ENCODE assay signal across 8 cellular contexts in genomic region chr4:2261110-2261852, GRCh38. TPM values are rescaled to one million over a fixed set of nuclear protein-coding genes. Genes with fewer than 3 reads are reported as not detected.
DNase-seq lines count a peak whose midpoint lies in the region; ATAC-seq, FAIRE-seq and TF ChIP-seq lines count a peak whose summit lies in the region.

No MANE protein-coding gene starts in this region.

- peak overlapping the region; percentile 87 for H3K4me2 ChIP-seq in HepG2 (ENCODE audit: low read depth, low read length)

- no peak for FAIRE-seq in HepG2 (lab: Jason Lieb, UNC)

- no peaks in the 10 kb centered on the region for H4K20me1 ChIP-seq in HepG2 (ENCODE audit: insufficient read depth, low read length)

- H3K9ac ChIP-seq in colonic mucosa (ENCODE audit: low read depth in 2 of 2, low read length in 2 of 2) (peak overlapping the region; percentile 77 to 83), HepG2 (ENCODE audit: insufficient read depth, low read depth, low read length) (peak overlapping the region; percentile 86)

- intact Hi-C loops in colonic mucosa (cut with DNase I), result no loop called here
- intact Hi-C loops in HepG2 (cut with micrococcal nuclease; ENCODE audit: unreplicated experiment), result no loop called here

- POLR2A ChIA-PET in HepG2 (lab: Yijun Ruan, JAX), result interaction anchor here (1.0 to 1.3 kb wide), 2 partner anchors 19 kb away, joined by 3 to 11 read pairs; partner anchors contain the start of genes HAUS3 and POLN

- peaks cover 9% of the 10 kb centered on the region for H3K79me2 ChIP-seq in HepG2 (ENCODE audit: insufficient read depth, low read length)

- in situ Hi-C loops in HepG2 (cut with HindIII; ENCODE audit: extremely low pct_ligation_motif_present, low pct_unique_long_range_greater_than_20kb), result no loop called here

- CTCF ChIA-PET in HepG2 (lab: Yijun Ruan, JAX; ENCODE audit: low intra/inter-chr PET ratio, low total read pairs), result no interaction called here

- 0% methylated on average over 1 of the region's 91 CpGs for WGBS in HepG2 (ENCODE audit: low lambda C conversion rate)

- H3K27ac ChIP-seq in colonic mucosa (peak overlapping the region; percentile 77), HepG2 (ENCODE audit: extremely low read length, insufficient read depth, low read length) (peak overlapping the region; percentile 66)

- H3K36me3 ChIP-seq in colonic mucosa (no peaks in the 10 kb centered on the region), HepG2 (replicated peaks in 1 of 2; ENCODE audit: control insufficient read depth in 1 of 2, insufficient read depth in 2 of 2, low read length in 2 of 2) (0 out of 5 replicates have a peak, but pooled peaks cover 1 to 6% of the 10 kb centered on the region in 2 experiments)

- BruUV-seq in HepG2 (replicated peaks; lab: Mats Ljungman, UMichigan), result no TSS peak

- TF ChIP-seq CTCF in WI38 (IDR thresholded peaks at IDR 0.05; ENCODE audit: low read depth, low read length), result no peak
- no peak for TF ChIP-seq CTCF in colonic mucosa (IDR thresholded peaks at IDR 0.05)
- 0 out of 2 replicates have a peak, but pooled peaks have one; percentile 10 for TF ChIP-seq CTCF in HepG2 (CRISPR knock-in tag; IDR thresholded peaks at IDR 0.05)

- H3K27me3 ChIP-seq in colonic mucosa (no peaks in the 10 kb centered on the region), HepG2 (ENCODE audit: control insufficient read depth in 1 of 2, insufficient read depth in 2 of 2, low read length in 2 of 2) (peaks cover 11 to 19% of the 10 kb centered on the region in 2 experiments; a peak in 3 of 5 replicates)

- no peak for TF ChIP-seq POLR2A in HepG2 (IDR thresholded peaks at IDR 0.05; ENCODE audit: insufficient read depth in 1 of 2, low read depth in 2 of 2, low read length in 2 of 2)

- H3K9me3 ChIP-seq in colonic mucosa, result no peaks in the 10 kb centered on the region
- no peaks in the 10 kb centered on the region for H3K9me3 ChIP-seq in HepG2 (ENCODE audit: low read length)

- TF ChIP-seq EP300 in HepG2 (IDR thresholded peaks at IDR 0.05; ENCODE audit: low read depth in 2 of 2, low read length in 2 of 2) (no peak), HepG2 (CRISPR knock-in tag; IDR thresholded peaks at IDR 0.05; ENCODE audit: borderline replicate concordance) (no peak)

- H2AFZ ChIP-seq in HepG2 (ENCODE audit: low read length), result no peak overlapping the region

- peak; percentile 29 for ATAC-seq in HG03354 (IDR thresholded peaks at IDR 0.05; ENCODE audit: poor library complexity, severe bottlenecking, unreplicated experiment)
- ATAC-seq in HepG2, result no peak
- ATAC-seq in GM21825 (IDR thresholded peaks at IDR 0.05; ENCODE audit: unreplicated experiment), result no peak

- TF ChIP-seq RAD21 in HepG2 (CRISPR knock-in tag; IDR thresholded peaks at IDR 0.05), result no peak

- H3K4me1 ChIP-seq in colonic mucosa, result peaks cover 10% of the 10 kb centered on the region
- peaks cover 31% of the 10 kb centered on the region for H3K4me1 ChIP-seq in HepG2 (ENCODE audit: insufficient read depth, low read length)

- H3K4me3 ChIP-seq in WI38 (ENCODE audit: low read depth, low read length), result peak overlapping the region; percentile 84
- H3K4me3 ChIP-seq in colonic mucosa, result peak overlapping the region; percentile 100
- peak overlapping the region; percentile 67 to 85 (median 83) for H3K4me3 ChIP-seq in HepG2 (replicated peaks in 1 of 3; ENCODE audit: insufficient read depth in 1 of 3, low read depth in 2 of 3, low read length in 3 of 3)

- DNase-seq in NCI-H2081 (lab: John Stamatoyannopoulos, UW) (peak; percentile 38 to 49), NCI-H2081 treated with DMSO at 0.1 percent for 48 hours (lab: John Stamatoyannopoulos, UW) (no peak), colonic mucosa (peak; percentile 62), HepG2 (ENCODE audit: low spot score) (no peak)
- DNase-seq in stimulated activated CD4-positive, alpha-beta T cell treated with anti-CD3 and anti-CD28 coated beads, TNF-alpha, amount 100 ng/mL, for 48 hours (ENCODE audit: low read depth in 3 of 3), result peak; percentile 14 to 55 (median 17)

TF ChIP-seq in HepG2, 621 proteins besides CTCF, POLR2A, EP300 and RAD21 (continues in another document):
- no peak for TF ChIP-seq ZNF672 (CRISPR knock-in tag; IDR thresholded peaks at IDR 0.05)
- 0 out of 2 replicates have a peak, but pooled peaks have one; percentile 30 for TF ChIP-seq MXD4 (CRISPR knock-in tag; IDR thresholded peaks at IDR 0.05)
- peak; percentile 77 for TF ChIP-seq SAP130 (CRISPR knock-in tag; IDR thresholded peaks at IDR 0.05; ENCODE audit: low read depth)

RNA-seq across cellular contexts. Expression of gene MXD4, which starts 0.6 kb away (rescaled TPM):
- total RNA-seq in colonic mucosa (10 to 100 TPM; 36.7 to 43.3 TPM), HepG2 (2016; rRNA removed; fragmentation: Illumina TruSeq; extraction: Trizol) (19.6 and 31.3 TPM in 2 replicates)
- total RNA-seq in HepG2 (2016; cell fraction: cytosol; rRNA removed; fragmentation: Illumina TruSeq; extraction: Trizol; ENCODE audit: low read depth), result 36.9 and 47.9 TPM in 2 replicates
- total RNA-seq in HepG2 (2016; cell fraction: insoluble cytoplasmic fraction; rRNA removed; fragmentation: Illumina TruSeq; extraction: Trizol), result 17.4 and 29.0 TPM in 2 replicates
- total RNA-seq in HepG2 (2016; cell fraction: membrane; rRNA removed; fragmentation: Illumina TruSeq; extraction: Trizol), result 44.7 and 51.6 TPM in 2 replicates
- total RNA-seq in HepG2 (2016; cell fraction: nucleus; rRNA removed; fragmentation: Illumina TruSeq; extraction: Trizol), result 17.8 and 19.3 TPM in 2 replicates
- polyA plus RNA-seq in HepG2 (2011; rRNA removed), result 29.0 and 35.5 TPM in 2 replicates
- 18.8 and 32.8 TPM in 2 replicates for polyA plus RNA-seq in HepG2 (2011; cell fraction: cytosol; rRNA removed)
- polyA plus RNA-seq in HepG2 (2011; cell fraction: nucleus; rRNA removed), result 55.8 and 75.6 TPM in 2 replicates
- polyA plus RNA-seq in HepG2 (2012), result 13.3 and 19.0 TPM in 2 replicates
- 75.4 and 78.8 TPM in 2 replicates for polyA plus RNA-seq in HepG2 (2016; cell fraction: cytosol; fragmentation: Illumina TruSeq; extraction: Trizol; ENCODE audit: low read depth)
- polyA plus RNA-seq in HepG2 (2016; cell fraction: insoluble cytoplasmic fraction; fragmentation: Illumina TruSeq; extraction: Trizol; ENCODE audit: low read depth), result 24.7 and 25.4 TPM in 2 replicates
- 58.0 and 61.9 TPM in 2 replicates for polyA plus RNA-seq in HepG2 (2016; cell fraction: membrane; fragmentation: Illumina TruSeq; extraction: Trizol; ENCODE audit: low read depth)
- 40.4 and 42.9 TPM in 2 replicates for polyA plus RNA-seq in HepG2 (2016; cell fraction: nucleus; fragmentation: Illumina TruSeq; extraction: Trizol; ENCODE audit: insufficient read depth, low read depth)
- polyA minus RNA-seq in HepG2 (2011; rRNA and poly(A)+ RNA removed; ENCODE audit: low replicate concordance), result 56.0 and 71.8 TPM in 2 replicates
- polyA minus RNA-seq in HepG2 (2011; cell fraction: cytosol; rRNA and poly(A)+ RNA removed), result 16.4 and 18.3 TPM in 2 replicates
- polyA minus RNA-seq in HepG2 (2011; cell fraction: nucleus; rRNA and poly(A)+ RNA removed), result 38.0 and 41.2 TPM in 2 replicates

RNA-seq across cellular contexts. Expression of gene HAUS3, which starts 19.4 kb away (rescaled TPM):
- total RNA-seq in colonic mucosa (10 to 100 TPM in 1 of 2 donors, 1 to 10 TPM in 1; 9.1 to 13.0 TPM), HepG2 (2016; rRNA removed; fragmentation: Illumina TruSeq; extraction: Trizol) (12.6 and 16.3 TPM in 2 replicates)
- total RNA-seq in HepG2 (2016; cell fraction: cytosol; rRNA removed; fragmentation: Illumina TruSeq; extraction: Trizol; ENCODE audit: low read depth), result 0.71 TPM in 2 replicates
- total RNA-seq in HepG2 (2016; cell fraction: insoluble cytoplasmic fraction; rRNA removed; fragmentation: Illumina TruSeq; extraction: Trizol), result 12.9 and 15.5 TPM in 2 replicates
- 3.8 and 4.0 TPM in 2 replicates for total RNA-seq in HepG2 (2016; cell fraction: membrane; rRNA removed; fragmentation: Illumina TruSeq; extraction: Trizol)
- 10.8 and 13.7 TPM in 2 replicates for total RNA-seq in HepG2 (2016; cell fraction: nucleus; rRNA removed; fragmentation: Illumina TruSeq; extraction: Trizol)
- polyA plus RNA-seq in HepG2 (2011; rRNA removed), result 3.3 and 3.9 TPM in 2 replicates
- 1.8 and 1.9 TPM in 2 replicates for polyA plus RNA-seq in HepG2 (2011; cell fraction: cytosol; rRNA removed)
- polyA plus RNA-seq in HepG2 (2011; cell fraction: nucleus; rRNA removed), result 4.8 and 5.1 TPM in 2 replicates
- polyA plus RNA-seq in HepG2 (2012), result 5.4 and 6.4 TPM in 2 replicates
- polyA plus RNA-seq in HepG2 (2016; cell fraction: cytosol; fragmentation: Illumina TruSeq; extraction: Trizol; ENCODE audit: low read depth), result 0.45 and 0.70 TPM in 2 replicates
- 12.2 and 12.5 TPM in 2 replicates for polyA plus RNA-seq in HepG2 (2016; cell fraction: insoluble cytoplasmic fraction; fragmentation: Illumina TruSeq; extraction: Trizol; ENCODE audit: low read depth)
- polyA plus RNA-seq in HepG2 (2016; cell fraction: membrane; fragmentation: Illumina TruSeq; extraction: Trizol; ENCODE audit: low read depth), result 1.8 TPM in 2 replicates
- polyA plus RNA-seq in HepG2 (2016; cell fraction: nucleus; fragmentation: Illumina TruSeq; extraction: Trizol; ENCODE audit: insufficient read depth, low read depth), result 26.7 and 27.4 TPM in 2 replicates
- 1.8 and 2.1 TPM in 2 replicates for polyA minus RNA-seq in HepG2 (2011; rRNA and poly(A)+ RNA removed; ENCODE audit: low replicate concordance)
- 2.2 and 3.3 TPM in 2 replicates for polyA minus RNA-seq in HepG2 (2011; cell fraction: cytosol; rRNA and poly(A)+ RNA removed)
- polyA minus RNA-seq in HepG2 (2011; cell fraction: nucleus; rRNA and poly(A)+ RNA removed), result 5.8 and 6.0 TPM in 2 replicates

RNA-seq across cellular contexts. Expression of gene POLN, which starts 19.4 kb away (rescaled TPM):
- total RNA-seq in colonic mucosa, result 1 to 10 TPM; 1.6 to 2.8 TPM
- total RNA-seq in HepG2 (2016; rRNA removed; fragmentation: Illumina TruSeq; extraction: Trizol), result 0.60 and 0.93 TPM in 2 replicates
- 2.3 and 2.5 TPM in 2 replicates for total RNA-seq in HepG2 (2016; cell fraction: cytosol; rRNA removed; fragmentation: Illumina TruSeq; extraction: Trizol; ENCODE audit: low read depth)
- total RNA-seq in HepG2 (2016; cell fraction: insoluble cytoplasmic fraction; rRNA removed; fragmentation: Illumina TruSeq; extraction: Trizol), result 0.68 and 1.1 TPM in 2 replicates
- total RNA-seq in HepG2 (2016; cell fraction: membrane; rRNA removed; fragmentation: Illumina TruSeq; extraction: Trizol), result 1.6 and 1.9 TPM in 2 replicates
- total RNA-seq in HepG2 (2016; cell fraction: nucleus; rRNA removed; fragmentation: Illumina TruSeq; extraction: Trizol), result 1.1 and 1.5 TPM in 2 replicates
- 1.2 and 1.5 TPM in 2 replicates for polyA plus RNA-seq in HepG2 (2011; rRNA removed)
- polyA plus RNA-seq in HepG2 (2011; cell fraction: cytosol; rRNA removed), result 0.81 and 3.7 TPM in 2 replicates
- 2.7 and 3.7 TPM in 2 replicates for polyA plus RNA-seq in HepG2 (2011; cell fraction: nucleus; rRNA removed)
- polyA plus RNA-seq in HepG2 (2012), result 0.39 and 0.48 TPM in 2 replicates
- polyA plus RNA-seq in HepG2 (2016; cell fraction: cytosol; fragmentation: Illumina TruSeq; extraction: Trizol; ENCODE audit: low read depth), result 1.0 and 1.4 TPM in 2 replicates
- polyA plus RNA-seq in HepG2 (2016; cell fraction: insoluble cytoplasmic fraction; fragmentation: Illumina TruSeq; extraction: Trizol; ENCODE audit: low read depth), result 0.57 and 1.2 TPM in 2 replicates
- polyA plus RNA-seq in HepG2 (2016; cell fraction: membrane; fragmentation: Illumina TruSeq; extraction: Trizol; ENCODE audit: low read depth), result 0.90 and 1.4 TPM in 2 replicates
- 0.88 and 2.2 TPM in 2 replicates for polyA plus RNA-seq in HepG2 (2016; cell fraction: nucleus; fragmentation: Illumina TruSeq; extraction: Trizol; ENCODE audit: insufficient read depth, low read depth)
- 0.44 and 0.96 TPM in 2 replicates for polyA minus RNA-seq in HepG2 (2011; rRNA and poly(A)+ RNA removed; ENCODE audit: low replicate concordance)
- polyA minus RNA-seq in HepG2 (2011; cell fraction: cytosol; rRNA and poly(A)+ RNA removed), result 1.2 and 1.3 TPM in 2 replicates
- polyA minus RNA-seq in HepG2 (2011; cell fraction: nucleus; rRNA and poly(A)+ RNA removed), result 0.75 and 1.2 TPM in 2 replicates

Comparison
In these comparisons a context has a peak if more than half of its experiments do, and no peak if none do; other contexts are left out.
1. DNase-seq: peak in NCI-H2081 (2 of 2), colonic mucosa (single experiment) and stimulated activated CD4-positive, alpha-beta T cell treated with anti-CD3 and anti-CD28 coated beads, TNF-alpha, amount 100 ng/mL, for 48 hours (3 of 3); none in NCI-H2081 treated with DMSO at 0.1 percent for 48 hours (single experiment) and HepG2 (single experiment).
2. Peak in every context shown above with its lines, with median percentiles within 50 percentile points of each other: H3K4me3 ChIP-seq.